ENCODE assay signal across 10 cellular contexts in genomic region chr1:206000641-206001339, GRCh38. TPM values are rescaled to one million over a fixed set of nuclear protein-coding genes. Genes with fewer than 3 reads are reported as not detected.
A peak's percentile ranks its signal among the peaks of the same experiment; 100 is the strongest.
DNase-seq lines count a peak whose midpoint lies in the region; ATAC-seq lines count a peak whose summit lies in the region.
"Had no signal": no experiment of that assay in that cellular context is flagged by ENCODE, and none has a peak within 500 bp of the region (broad histone marks: within the 10 kb centered on the region; RNA-seq: fewer than 3 reads in every experiment).

No MANE protein-coding gene starts in this region.

- H3K36me3 Mint-ChIP-seq in activated T-helper 2 cell treated with anti-CD3 and anti-CD28 coated beads, Interferon-gamma antibody, Interleukin-2, Interleukin-4, amounts not matched to agents 10 μg/mL and 5 μg/mL and 100 μg/mL, durations not matched to agents 14 hours and 24 hours and 36 hours (ENCODE audit: low read depth), result no peaks in the 10 kb centered on the region

- H3K4me1 Mint-ChIP-seq in activated T-helper 2 cell treated with anti-CD3 and anti-CD28 coated beads, Interferon-gamma antibody, Interleukin-2, Interleukin-4, amounts not matched to agents 10 μg/mL and 5 μg/mL and 100 μg/mL, durations not matched to agents 14 hours and 24 hours and 36 hours (ENCODE audit: low read depth), result peaks cover 17% of the 10 kb centered on the region

- ATAC-seq in left lobe of liver (no peak), GM21786 (IDR thresholded peaks at IDR 0.05; ENCODE audit: unreplicated experiment) (no peak)

- H3K9me3 Mint-ChIP-seq in activated T-helper 2 cell treated with anti-CD3 and anti-CD28 coated beads, Interferon-gamma antibody, Interleukin-2, Interleukin-4, amounts not matched to agents 10 μg/mL and 5 μg/mL and 100 μg/mL, durations not matched to agents 14 hours and 24 hours and 36 hours, result no peaks in the 10 kb centered on the region

- no peak overlapping the region for H3K4me3 Mint-ChIP-seq in activated T-helper 2 cell treated with anti-CD3 and anti-CD28 coated beads, Interferon-gamma antibody, Interleukin-2, Interleukin-4, amounts not matched to agents 10 μg/mL and 5 μg/mL and 100 μg/mL, durations not matched to agents 14 hours and 24 hours and 36 hours (ENCODE audit: low read depth)

- H3K27me3 Mint-ChIP-seq in activated T-helper 2 cell treated with anti-CD3 and anti-CD28 coated beads, Interferon-gamma antibody, Interleukin-2, Interleukin-4, amounts not matched to agents 10 μg/mL and 5 μg/mL and 100 μg/mL, durations not matched to agents 14 hours and 24 hours and 36 hours (ENCODE audit: low read depth), result peaks cover 17% of the 10 kb centered on the region

- intact Hi-C loops in activated T-helper 2 cell treated with anti-CD3 and anti-CD28 coated beads, Interferon-gamma antibody, Interleukin-2, Interleukin-4, amounts not matched to agents 10 μg/mL and 5 μg/mL and 100 μg/mL, durations not matched to agents 14 hours and 24 hours and 36 hours (cut with micrococcal nuclease), result no loop called here

- peak overlapping the region; percentile 22 for H3K27ac Mint-ChIP-seq in activated T-helper 2 cell treated with anti-CD3 and anti-CD28 coated beads, Interferon-gamma antibody, Interleukin-2, Interleukin-4, amounts not matched to agents 10 μg/mL and 5 μg/mL and 100 μg/mL, durations not matched to agents 14 hours and 24 hours and 36 hours

- peak overlapping the region; percentile 72 for H3K27ac ChIP-seq in temporal lobe (ENCODE audit: low read depth, low read length)
- H3K27ac ChIP-seq: BLaER1 had no signal

- DNase-seq in activated effector memory CD4-positive, alpha-beta T cell treated with anti-CD3 and anti-CD28 coated beads, Interleukin-2, amount 50 U/mL, for 16 hours, result peak; percentile 70
- no peak for DNase-seq in activated effector memory CD4-positive, alpha-beta T cell treated with Interleukin-2 at 50 U/mL for 16 hours
- DNase-seq in activated T-helper 2 cell treated with anti-CD3 and anti-CD28 coated beads, Interferon-gamma antibody, Interleukin-2, Interleukin-4, amounts not matched to agents 10 μg/mL and 5 μg/mL and 100 μg/mL, durations not matched to agents 14 hours and 24 hours and 36 hours (ENCODE audit: low spot score), result no peak
- DNase-seq in left lobe of liver (ENCODE audit: low spot score), result peak; percentile 23
- no peak for DNase-seq in NCI-H2081 treated with DMSO at 0.1 percent for 48 hours (lab: John Stamatoyannopoulos, UW)
- DNase-seq in SK-N-DZ (ENCODE audit: low spot score), result no peak

RNA-seq across cellular contexts. Expression of gene RAB7B, which starts 2.4 kb away (rescaled TPM):
- not detected in 2 replicates for total RNA-seq in activated T-helper 2 cell treated with anti-CD3 and anti-CD28 coated beads, Interferon-gamma antibody, Interleukin-2, Interleukin-4, amounts not matched to agents 10 μg/mL and 5 μg/mL and 100 μg/mL, durations not matched to agents 14 hours and 24 hours and 36 hours
- 0.73 TPM for total RNA-seq in left lobe of liver
- total RNA-seq in temporal lobe, result 0.49 TPM
- not detected in 2 replicates for polyA plus RNA-seq in SK-N-DZ (2014; cell fraction: cytosol; rRNA removed)
- polyA plus RNA-seq in SK-N-DZ (2014; cell fraction: nucleus; rRNA removed), result not detected in 2 replicates

RNA-seq across cellular contexts. Expression of gene CTSE, which starts 22.9 kb away (rescaled TPM):
- total RNA-seq in activated T-helper 2 cell treated with anti-CD3 and anti-CD28 coated beads, Interferon-gamma antibody, Interleukin-2, Interleukin-4, amounts not matched to agents 10 μg/mL and 5 μg/mL and 100 μg/mL, durations not matched to agents 14 hours and 24 hours and 36 hours, result not detected in 2 replicates
- total RNA-seq in left lobe of liver (not detected), temporal lobe (0.25 TPM)
- not detected in 2 replicates for polyA plus RNA-seq in SK-N-DZ (2014; cell fraction: cytosol; rRNA removed)
- not detected in 2 replicates for polyA plus RNA-seq in SK-N-DZ (2014; cell fraction: nucleus; rRNA removed)
- polyA plus RNA-seq: heart left ventricle had no signal

RNA-seq across cellular contexts. Expression of gene RHEX, which starts 52.2 kb away (rescaled TPM):
- not detected in 2 replicates for total RNA-seq in activated T-helper 2 cell treated with anti-CD3 and anti-CD28 coated beads, Interferon-gamma antibody, Interleukin-2, Interleukin-4, amounts not matched to agents 10 μg/mL and 5 μg/mL and 100 μg/mL, durations not matched to agents 14 hours and 24 hours and 36 hours
- total RNA-seq in left lobe of liver, result 0.43 TPM
- total RNA-seq in temporal lobe, result not detected
- polyA plus RNA-seq in SK-N-DZ (2014; cell fraction: cytosol; rRNA removed), result not detected in 2 replicates
- polyA plus RNA-seq in SK-N-DZ (2014; cell fraction: nucleus; rRNA removed), result not detected in 2 replicates

RNA-seq across cellular contexts. Expression of gene SLC26A9, which starts 57.5 kb away (rescaled TPM):
- total RNA-seq in activated T-helper 2 cell treated with anti-CD3 and anti-CD28 coated beads, Interferon-gamma antibody, Interleukin-2, Interleukin-4, amounts not matched to agents 10 μg/mL and 5 μg/mL and 100 μg/mL, durations not matched to agents 14 hours and 24 hours and 36 hours, result not detected in 2 replicates
- total RNA-seq in left lobe of liver (0.05 TPM), temporal lobe (not detected)
- not detected in 2 replicates for polyA plus RNA-seq in SK-N-DZ (2014; cell fraction: cytosol; rRNA removed)
- not detected in 2 replicates for polyA plus RNA-seq in SK-N-DZ (2014; cell fraction: nucleus; rRNA removed)

Comparison
In these comparisons a context has a peak if more than half of its experiments do, and no peak if none do; other contexts are left out.
1. DNase-seq: peak in activated effector memory CD4-positive, alpha-beta T cell treated with anti-CD3 and anti-CD28 coated beads, Interleukin-2, amount 50 U/mL, for 16 hours (single experiment) and left lobe of liver (single experiment); none in activated effector memory CD4-positive, alpha-beta T cell treated with Interleukin-2 at 50 U/mL for 16 hours (single experiment), activated T-helper 2 cell treated with anti-CD3 and anti-CD28 coated beads, Interferon-gamma antibody, Interleukin-2, Interleukin-4, amounts not matched to agents 10 μg/mL and 5 μg/mL and 100 μg/mL, durations not matched to agents 14 hours and 24 hours and 36 hours (single experiment), NCI-H2081 treated with DMSO at 0.1 percent for 48 hours (single experiment) and SK-N-DZ (single experiment).